12 cellular contexts compared by ENCODE assay signal in the genomic region with DNA sequence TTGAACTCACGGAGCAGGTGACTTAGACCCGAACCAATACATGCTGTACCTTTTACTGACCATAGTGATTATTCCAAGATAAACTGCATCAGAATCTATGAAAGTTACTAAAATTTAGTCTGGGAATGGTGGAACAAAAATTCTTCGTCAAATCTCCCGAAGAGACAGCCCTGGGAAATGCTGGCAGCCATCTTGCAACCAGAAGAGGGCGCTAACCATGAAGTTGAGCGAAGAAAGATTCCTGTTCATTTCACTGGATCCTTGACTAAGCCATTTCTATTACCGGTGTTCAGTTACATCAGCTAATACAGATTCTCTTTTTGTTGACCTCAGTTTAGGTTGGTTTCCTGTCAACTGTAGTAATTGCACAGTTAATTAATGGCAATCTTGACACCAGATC.
DNase-seq lines count a peak whose midpoint lies in the region; ATAC-seq, FAIRE-seq and TF ChIP-seq lines count a peak whose summit lies in the region.
"Had no signal": no experiment of that assay in that cellular context is flagged by ENCODE, and none has a peak within 500 bp of the region (broad histone marks: within the 10 kb centered on the region; RNA-seq: fewer than 3 reads in every experiment).

No MANE protein-coding gene starts in this region.

- no peak for ATAC-seq in activated CD8-positive, alpha-beta T cell treated with anti-CD3 and anti-CD28 coated beads for 36 hours
- ATAC-seq in activated CD8-positive, alpha-beta T cell treated with anti-CD3 and anti-CD28 coated beads, Interleukin-2, amount 10 ng/mL, durations not matched to agents 7 days and 5 days = no peak
- ATAC-seq: left lung; stimulated activated memory B cell treated with anti-CD40 and anti-IgM and Interleukin-4, amounts not matched to agents 10 μg/mL and 1 μg/mL and 100 μg/mL, for 72 hours had no signal

- H3K4me3 ChIP-seq in MM.1S (ENCODE audit: low read length) (no peak overlapping the region), epithelial cell of esophagus (ENCODE audit: low read length) (no peak overlapping the region), smooth muscle cell (no peak overlapping the region)
- H3K4me3 ChIP-seq: left lung, skin epidermis had no signal

- no peaks in the 10 kb centered on the region for H3F3A ChIP-seq in MM.1S (ENCODE audit: insufficient read depth, low read length)
- H3F3A ChIP-seq in smooth muscle cell (ENCODE audit: low read depth) = no peaks in the 10 kb centered on the region

- POLR2A ChIA-PET in activated CD8-positive, alpha-beta T cell treated with anti-CD3 and anti-CD28 coated beads for 36 hours (lab: Charles Lee) = no interaction called here
- POLR2A ChIA-PET in activated CD8-positive, alpha-beta T cell treated with anti-CD3 and anti-CD28 coated beads, Interleukin-2, amount 10 ng/mL, durations not matched to agents 7 days and 5 days (lab: Charles Lee) = no interaction called here

- FAIRE-seq in HTR-8/SVneo (lab: Jason Lieb, UNC) = no peak

- H3K4me2 ChIP-seq in MM.1S (ENCODE audit: low read depth, low read length) = no peak overlapping the region
- no peak overlapping the region for H3K4me2 ChIP-seq in smooth muscle cell

- no peak overlapping the region for H3K9ac ChIP-seq in MM.1S (ENCODE audit: low read length)
- no peak overlapping the region for H3K9ac ChIP-seq in smooth muscle cell (ENCODE audit: low read depth)

- intact Hi-C loops in activated CD8-positive, alpha-beta T cell treated with anti-CD3 and anti-CD28 coated beads for 36 hours (cut with micrococcal nuclease) = loop anchor here (10.0 kb wide), 2 partner anchors 214 to 524 kb away; no protein-coding TSS in a partner anchor

- H3K4me3 Mint-ChIP-seq in activated CD8-positive, alpha-beta T cell treated with anti-CD3 and anti-CD28 coated beads for 36 hours = no peak overlapping the region
- no peak overlapping the region for H3K4me3 Mint-ChIP-seq in activated CD8-positive, alpha-beta T cell treated with anti-CD3 and anti-CD28 coated beads, Interleukin-2, amount 10 ng/mL, durations not matched to agents 7 days and 5 days
- no peak overlapping the region for H3K4me3 Mint-ChIP-seq in activated naive CD4-positive, alpha-beta T cell treated with anti-CD3 and anti-CD28 coated beads, Interleukin-2, amount 10 ng/mL, durations not matched to agents 7 days and 5 days
- H3K4me3 Mint-ChIP-seq: CD14-positive monocyte; stimulated activated memory B cell treated with anti-CD40 and anti-IgM and Interleukin-4, amounts not matched to agents 10 μg/mL and 1 μg/mL and 100 μg/mL, for 72 hours had no signal

- no peaks in the 10 kb centered on the region for H3K9me2 ChIP-seq in MM.1S (replicated peaks; ENCODE audit: insufficient read depth, low read length)

- H3K27me3 ChIP-seq in MM.1S (replicated peaks; ENCODE audit: insufficient read depth, low read length) (no peaks in the 10 kb centered on the region), smooth muscle cell (ENCODE audit: low read depth) (no peaks in the 10 kb centered on the region)
- H3K27me3 ChIP-seq: left lung had no signal

- H3K36me3 ChIP-seq in MM.1S (replicated peaks; ENCODE audit: insufficient read depth, low read length) (no peaks in the 10 kb centered on the region), smooth muscle cell (ENCODE audit: low read depth) (no peaks in the 10 kb centered on the region)
- H3K36me3 ChIP-seq: left lung had no signal

- no peak overlapping the region for H3K27ac Mint-ChIP-seq in activated CD8-positive, alpha-beta T cell treated with anti-CD3 and anti-CD28 coated beads for 36 hours
- no peak overlapping the region for H3K27ac Mint-ChIP-seq in activated CD8-positive, alpha-beta T cell treated with anti-CD3 and anti-CD28 coated beads, Interleukin-2, amount 10 ng/mL, durations not matched to agents 7 days and 5 days
- H3K27ac Mint-ChIP-seq in activated naive CD4-positive, alpha-beta T cell treated with anti-CD3 and anti-CD28 coated beads, Interleukin-2, amount 10 ng/mL, durations not matched to agents 7 days and 5 days = no peak overlapping the region
- H3K27ac Mint-ChIP-seq: stimulated activated memory B cell treated with anti-CD40 and anti-IgM and Interleukin-4, amounts not matched to agents 10 μg/mL and 1 μg/mL and 100 μg/mL, for 72 hours had no signal

- 73% methylated on average over 7 of the region's 7 CpGs for WGBS in smooth muscle cell (ENCODE audit: low lambda C conversion rate)

- no peak overlapping the region for H2AFZ ChIP-seq in MM.1S (ENCODE audit: low read length)
- no peak overlapping the region for H2AFZ ChIP-seq in smooth muscle cell (ENCODE audit: low read depth)

- H3K27ac ChIP-seq in MM.1S (ENCODE audit: low read length) (no peak overlapping the region), smooth muscle cell (ENCODE audit: low read depth) (no peak overlapping the region)
- H3K27ac ChIP-seq: left lung, skin epidermis had no signal

- H3K27me3 Mint-ChIP-seq in activated CD8-positive, alpha-beta T cell treated with anti-CD3 and anti-CD28 coated beads for 36 hours = no peaks in the 10 kb centered on the region
- H3K27me3 Mint-ChIP-seq in activated CD8-positive, alpha-beta T cell treated with anti-CD3 and anti-CD28 coated beads, Interleukin-2, amount 10 ng/mL, durations not matched to agents 7 days and 5 days (ENCODE audit: low read depth) = no peaks in the 10 kb centered on the region
- no peaks in the 10 kb centered on the region for H3K27me3 Mint-ChIP-seq in activated naive CD4-positive, alpha-beta T cell treated with anti-CD3 and anti-CD28 coated beads, Interleukin-2, amount 10 ng/mL, durations not matched to agents 7 days and 5 days
- H3K27me3 Mint-ChIP-seq: stimulated activated memory B cell treated with anti-CD40 and anti-IgM and Interleukin-4, amounts not matched to agents 10 μg/mL and 1 μg/mL and 100 μg/mL, for 72 hours had no signal

- H3K4me1 ChIP-seq in MM.1S (ENCODE audit: low read length) = no peaks in the 10 kb centered on the region
- no peaks in the 10 kb centered on the region for H3K4me1 ChIP-seq in smooth muscle cell (ENCODE audit: low read depth)

- peaks cover 4% of the 10 kb centered on the region for H3K36me3 Mint-ChIP-seq in activated CD8-positive, alpha-beta T cell treated with anti-CD3 and anti-CD28 coated beads for 36 hours (ENCODE audit: low read depth)
- no peaks in the 10 kb centered on the region for H3K36me3 Mint-ChIP-seq in activated CD8-positive, alpha-beta T cell treated with anti-CD3 and anti-CD28 coated beads, Interleukin-2, amount 10 ng/mL, durations not matched to agents 7 days and 5 days (ENCODE audit: low read depth)
- peaks cover 11% of the 10 kb centered on the region for H3K36me3 Mint-ChIP-seq in activated naive CD4-positive, alpha-beta T cell treated with anti-CD3 and anti-CD28 coated beads, Interleukin-2, amount 10 ng/mL, durations not matched to agents 7 days and 5 days

- H4K20me1 ChIP-seq in MM.1S (ENCODE audit: insufficient read depth, low read length) (no peaks in the 10 kb centered on the region), smooth muscle cell (ENCODE audit: low read depth) (no peaks in the 10 kb centered on the region)

- H3K4me1 Mint-ChIP-seq in activated CD8-positive, alpha-beta T cell treated with anti-CD3 and anti-CD28 coated beads for 36 hours (ENCODE audit: low read depth) = no peaks in the 10 kb centered on the region
- H3K4me1 Mint-ChIP-seq in activated CD8-positive, alpha-beta T cell treated with anti-CD3 and anti-CD28 coated beads, Interleukin-2, amount 10 ng/mL, durations not matched to agents 7 days and 5 days (ENCODE audit: low read depth) = no peaks in the 10 kb centered on the region
- no peaks in the 10 kb centered on the region for H3K4me1 Mint-ChIP-seq in activated naive CD4-positive, alpha-beta T cell treated with anti-CD3 and anti-CD28 coated beads, Interleukin-2, amount 10 ng/mL, durations not matched to agents 7 days and 5 days

- H3K79me2 ChIP-seq in MM.1S (ENCODE audit: low read length) (no peaks in the 10 kb centered on the region), smooth muscle cell (ENCODE audit: low read depth) (no peaks in the 10 kb centered on the region)

- peak; percentile 10 for DNase-seq in activated CD8-positive, alpha-beta T cell treated with anti-CD3 and anti-CD28 coated beads for 36 hours
- no peak for DNase-seq in activated CD8-positive, alpha-beta T cell treated with anti-CD3 and anti-CD28 coated beads, Interleukin-2, amount 10 ng/mL, durations not matched to agents 7 days and 5 days
- DNase-seq in MM.1S (no peak), epithelial cell of esophagus (ENCODE audit: low read depth) (peak; percentile 33), smooth muscle cell (lab: John Stamatoyannopoulos, UW; ENCODE audit: unreplicated experiment) (no peak), kidney glomerular epithelial cell (lab: John Stamatoyannopoulos, UW) (no peak), HTR-8/SVneo (ENCODE audit: insufficient read length, low spot score) (no peak)
- DNase-seq in activated naive CD4-positive, alpha-beta T cell treated with anti-CD3 and anti-CD28 coated beads, Interleukin-2, amount 10 ng/mL, durations not matched to agents 7 days and 5 days = no peak

- peak; percentile 21 for TF ChIP-seq CTCF in activated CD8-positive, alpha-beta T cell treated with anti-CD3 and anti-CD28 coated beads for 36 hours (IDR thresholded peaks at IDR 0.05)
- TF ChIP-seq CTCF in MM.1S (IDR thresholded peaks at IDR 0.05; ENCODE audit: low read length) (peak; percentile 36; the same call in 1 of the 2 replicates), epithelial cell of esophagus (IDR thresholded peaks at IDR 0.05; ENCODE audit: insufficient read depth, low read depth, low read length, missing control alignments) (peak; percentile 48), smooth muscle cell (IDR thresholded peaks at IDR 0.05; ENCODE audit: borderline replicate concordance, insufficient read depth, poor library complexity, severe bottlenecking) (peak; percentile 32)

- CTCF ChIA-PET in activated CD8-positive, alpha-beta T cell treated with anti-CD3 and anti-CD28 coated beads for 36 hours (lab: Charles Lee) = interaction anchor here (0.6 to 2.1 kb wide), 7 partner anchors 10 to 234 kb away, joined by 3 to 5 read pairs (median 3); no protein-coding TSS in a partner anchor
- CTCF ChIA-PET in activated CD8-positive, alpha-beta T cell treated with anti-CD3 and anti-CD28 coated beads, Interleukin-2, amount 10 ng/mL, durations not matched to agents 7 days and 5 days (lab: Charles Lee) = no interaction called here
- CTCF ChIA-PET in activated naive CD4-positive, alpha-beta T cell treated with anti-CD3 and anti-CD28 coated beads, Interleukin-2, amount 10 ng/mL, durations not matched to agents 7 days and 5 days (lab: Charles Lee) = interaction anchor here (1.1 kb wide), 1 partner anchor 215 kb away, joined by 3 read pairs; no protein-coding TSS in a partner anchor

- H3K9me3 ChIP-seq in MM.1S (replicated peaks; ENCODE audit: insufficient read depth, low read length) = no peaks in the 10 kb centered on the region
- no peaks in the 10 kb centered on the region for H3K9me3 ChIP-seq in smooth muscle cell (replicated peaks; ENCODE audit: low read depth)
- H3K9me3 ChIP-seq: left lung had no signal

- H3K9me3 Mint-ChIP-seq in activated CD8-positive, alpha-beta T cell treated with anti-CD3 and anti-CD28 coated beads for 36 hours = no peaks in the 10 kb centered on the region
- H3K9me3 Mint-ChIP-seq in activated CD8-positive, alpha-beta T cell treated with anti-CD3 and anti-CD28 coated beads, Interleukin-2, amount 10 ng/mL, durations not matched to agents 7 days and 5 days (ENCODE audit: insufficient read depth) = no peaks in the 10 kb centered on the region
- no peaks in the 10 kb centered on the region for H3K9me3 Mint-ChIP-seq in activated naive CD4-positive, alpha-beta T cell treated with anti-CD3 and anti-CD28 coated beads, Interleukin-2, amount 10 ng/mL, durations not matched to agents 7 days and 5 days
- H3K9me3 Mint-ChIP-seq: stimulated activated memory B cell treated with anti-CD40 and anti-IgM and Interleukin-4, amounts not matched to agents 10 μg/mL and 1 μg/mL and 100 μg/mL, for 72 hours had no signal

Comparison
In these comparisons a context has a peak if more than half of its experiments do, and no peak if none do; other contexts are left out.
1. DNase-seq: peak in activated CD8-positive, alpha-beta T cell treated with anti-CD3 and anti-CD28 coated beads for 36 hours (single experiment) and epithelial cell of esophagus (single experiment); none in activated CD8-positive, alpha-beta T cell treated with anti-CD3 and anti-CD28 coated beads, Interleukin-2, amount 10 ng/mL, durations not matched to agents 7 days and 5 days (single experiment), MM.1S (single experiment), smooth muscle cell (single experiment), kidney glomerular epithelial cell (single experiment), HTR-8/SVneo (single experiment) and activated naive CD4-positive, alpha-beta T cell treated with anti-CD3 and anti-CD28 coated beads, Interleukin-2, amount 10 ng/mL, durations not matched to agents 7 days and 5 days (single experiment).
2. Peak in every context shown above with its lines, with median percentiles within 50 percentile points of each other: CTCF ChIP-seq.